In the genomic region with DNA sequence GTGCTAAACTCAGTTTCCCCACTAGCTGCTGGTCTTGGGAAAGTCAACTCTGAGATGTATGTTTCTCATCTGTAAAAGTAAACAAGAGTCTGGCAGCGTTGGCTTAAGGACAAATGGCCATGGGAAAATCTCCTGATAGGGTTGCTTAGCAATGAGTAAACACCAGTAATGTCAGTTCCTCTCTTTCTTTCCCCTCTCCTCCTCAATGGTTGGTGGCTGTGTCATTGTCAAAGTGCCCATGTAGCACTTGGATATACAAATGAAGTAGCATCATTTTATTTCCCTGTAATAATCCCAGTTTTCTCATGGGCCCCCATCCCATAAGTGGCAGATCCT, we compare ENCODE assay signal across 18 cellular contexts. TPM values are rescaled to one million over a fixed set of nuclear protein-coding genes. Genes with fewer than 3 reads are reported as not detected.
A peak's percentile ranks its signal among the peaks of the same experiment; 100 is the strongest.
DNase-seq lines count a peak whose midpoint lies in the region; ATAC-seq, FAIRE-seq and TF ChIP-seq lines count a peak whose summit lies in the region.
"Had no signal": no experiment of that assay in that cellular context is flagged by ENCODE, and none has a peak within 500 bp of the region (broad histone marks: within the 10 kb centered on the region; RNA-seq: fewer than 3 reads in every experiment).

No MANE protein-coding gene starts in this region.

- H3K4me3 Mint-ChIP-seq in CD14-positive monocyte, result no peak overlapping the region
- H3K4me3 Mint-ChIP-seq: CD4-positive, CD25-positive, alpha-beta regulatory T cell; T-helper 1 cell treated with Interleukin-12 subunit alpha and Interleukin-12 subunit beta and Interleukin-4 antibody, amounts not matched to agents 30 μg/mL and 1 μg/mL, for 36 hours had no signal

- no peaks in the 10 kb centered on the region for H3K9me3 Mint-ChIP-seq in CD14-positive monocyte
- H3K9me3 Mint-ChIP-seq: activated T-helper 2 cell treated with anti-CD3 and anti-CD28 coated beads, Interferon-gamma antibody, Interleukin-2, Interleukin-4, amounts not matched to agents 10 μg/mL and 5 μg/mL and 100 μg/mL, durations not matched to agents 14 hours and 24 hours and 36 hours; CD4-positive, CD25-positive, alpha-beta regulatory T cell; T-helper 1 cell treated with Interleukin-12 subunit alpha and Interleukin-12 subunit beta and Interleukin-4 antibody, amounts not matched to agents 30 μg/mL and 1 μg/mL, for 36 hours had no signal

- H3K4me3 ChIP-seq in coronary artery, result peak overlapping the region; percentile 21
- H3K4me3 ChIP-seq in lung, result no peak overlapping the region
- no peak overlapping the region for H3K4me3 ChIP-seq in mucosa of descending colon
- H3K4me3 ChIP-seq: PC-9, skin epidermis had no signal

- H3K9me3 ChIP-seq in lung (ENCODE audit: control insufficient read depth in 2 of 2, insufficient read depth in 1 of 2, low read length in 1 of 2) (no peaks in the 10 kb centered on the region), mucosa of descending colon (no peaks in the 10 kb centered on the region)

- WGBS in lung, 2 donors, result 0% methylated on average over 1 of the region's 1 CpG

- ATAC-seq in lung (ENCODE audit: insufficient read depth, low FRiP score) (peak; percentile 30), mucosa of descending colon (no peak), HG03025 (IDR thresholded peaks at IDR 0.05; ENCODE audit: low FRiP score, unreplicated experiment) (no peak)

- no peaks in the 10 kb centered on the region for H3K27me3 ChIP-seq in lung (ENCODE audit: control insufficient read depth, insufficient read depth)

- peaks cover 5 to 8% of the 10 kb centered on the region in 2 donors for H3K4me1 ChIP-seq in lung (ENCODE audit: control insufficient read depth in 2 of 2, insufficient read depth in 2 of 2, low read length in 2 of 2)
- peaks cover 8% of the 10 kb centered on the region for H3K4me1 ChIP-seq in mucosa of descending colon (ENCODE audit: low read depth)

- no peaks in the 10 kb centered on the region for H3K36me3 Mint-ChIP-seq in CD14-positive monocyte
- H3K36me3 Mint-ChIP-seq: CD4-positive, CD25-positive, alpha-beta regulatory T cell had no signal

- H3K4me1 Mint-ChIP-seq in CD14-positive monocyte, result no peaks in the 10 kb centered on the region
- H3K4me1 Mint-ChIP-seq: CD4-positive, CD25-positive, alpha-beta regulatory T cell had no signal

- H3K27ac ChIP-seq in coronary artery, result no peak overlapping the region
- no peak overlapping the region for H3K27ac ChIP-seq in lung (ENCODE audit: low read depth in 1 of 2, low read length in 1 of 2)
- H3K27ac ChIP-seq: HL-60, PC-9, skin epidermis had no signal

- DNase-seq in GM18507 (ENCODE audit: extremely low spot score, insufficient read length, low read depth) (no peak), NCI-H510A (lab: John Stamatoyannopoulos, UW) (peak; percentile 10), coronary artery (ENCODE audit: low spot score) (no peak), lung (ENCODE audit: low spot score) (no peak), mucosa of descending colon (no peak), CD14-positive monocyte (ENCODE audit: low spot score) (no peak), COR-L47 (lab: John Stamatoyannopoulos, UW) (no peak)
- DNase-seq: GDM1 had no signal

- intact Hi-C loops in mucosa of descending colon (cut with DNase I, micrococcal nuclease), result no loop called here
- intact Hi-C loops in CD14-positive monocyte (cut with micrococcal nuclease), result no loop called here

- FAIRE-seq in GM18507 (lab: Jason Lieb, UNC), result peak; percentile 9

- TF ChIP-seq CTCF in coronary artery (IDR thresholded peaks at IDR 0.05) (no peak), lung (IDR thresholded peaks at IDR 0.05; ENCODE audit: control extremely low read depth, extremely low read depth) (no peak), mucosa of descending colon (IDR thresholded peaks at IDR 0.05) (no peak), CD14-positive monocyte (IDR thresholded peaks at IDR 0.05) (no peak)

- H3K27ac Mint-ChIP-seq in CD14-positive monocyte, result no peak overlapping the region
- H3K27ac Mint-ChIP-seq: activated T-helper 2 cell treated with anti-CD3 and anti-CD28 coated beads, Interferon-gamma antibody, Interleukin-2, Interleukin-4, amounts not matched to agents 10 μg/mL and 5 μg/mL and 100 μg/mL, durations not matched to agents 14 hours and 24 hours and 36 hours; CD4-positive, CD25-positive, alpha-beta regulatory T cell; T-helper 1 cell treated with Interleukin-12 subunit alpha and Interleukin-12 subunit beta and Interleukin-4 antibody, amounts not matched to agents 30 μg/mL and 1 μg/mL, for 36 hours had no signal

- no peaks in the 10 kb centered on the region for H3K36me3 ChIP-seq in lung (ENCODE audit: control insufficient read depth in 2 of 2, insufficient read depth in 2 of 2, low read length in 2 of 2)
- H3K36me3 ChIP-seq in mucosa of descending colon (ENCODE audit: low read depth), result no peaks in the 10 kb centered on the region

- H3K27me3 Mint-ChIP-seq in CD14-positive monocyte (ENCODE audit: low read depth in 3 of 3), result peaks cover 1 to 8% (median 2%) of the 10 kb centered on the region in 3 donors

RNA-seq across cellular contexts. Expression of a gene that starts 2.2 kb away (rescaled TPM):
- total RNA-seq in lung, result 1 to 10 TPM in 1 of 2 donors, under 1 TPM in 1; 0.57 to 5.1 TPM
- polyA plus RNA-seq in lung, result 1 to 10 TPM in 1 of 2 donors, under 1 TPM in 1; 0.93 to 8.6 TPM
- 1 to 10 TPM in 1 of 3 donors, under 1 TPM in 2; 0.90 to 3.0 (median 0.95) TPM for total RNA-seq in mucosa of descending colon
- polyA plus RNA-seq in CD14-positive monocyte, result not detected
- total RNA-seq: activated T-helper 2 cell treated with anti-CD3 and anti-CD28 coated beads, Interferon-gamma antibody, Interleukin-2, Interleukin-4, amounts not matched to agents 10 μg/mL and 5 μg/mL and 100 μg/mL, durations not matched to agents 14 hours and 24 hours and 36 hours; CD4-positive, CD25-positive, alpha-beta regulatory T cell; H4; mammary epithelial cell; PC-9 had no signal
- polyA plus RNA-seq: CD4-positive, CD25-positive, alpha-beta regulatory T cell; mammary epithelial cell had no signal

RNA-seq across cellular contexts. Expression of a gene that starts 33.2 kb away (rescaled TPM):
- under 1 TPM in 1 of 2 donors, not detected in 1; 0.12 TPM for total RNA-seq in lung
- polyA plus RNA-seq in lung, result 1 to 10 TPM in 1 of 2 donors, not detected in 1; 1.4 TPM
- not detected for total RNA-seq in mucosa of descending colon
- polyA plus RNA-seq in CD14-positive monocyte, result not detected
- total RNA-seq: activated T-helper 2 cell treated with anti-CD3 and anti-CD28 coated beads, Interferon-gamma antibody, Interleukin-2, Interleukin-4, amounts not matched to agents 10 μg/mL and 5 μg/mL and 100 μg/mL, durations not matched to agents 14 hours and 24 hours and 36 hours; CD4-positive, CD25-positive, alpha-beta regulatory T cell; H4; mammary epithelial cell; PC-9; temporal lobe had no signal
- polyA plus RNA-seq: CD4-positive, CD25-positive, alpha-beta regulatory T cell; mammary epithelial cell had no signal
